21 cellular contexts compared by ENCODE assay signal in the genomic region with DNA sequence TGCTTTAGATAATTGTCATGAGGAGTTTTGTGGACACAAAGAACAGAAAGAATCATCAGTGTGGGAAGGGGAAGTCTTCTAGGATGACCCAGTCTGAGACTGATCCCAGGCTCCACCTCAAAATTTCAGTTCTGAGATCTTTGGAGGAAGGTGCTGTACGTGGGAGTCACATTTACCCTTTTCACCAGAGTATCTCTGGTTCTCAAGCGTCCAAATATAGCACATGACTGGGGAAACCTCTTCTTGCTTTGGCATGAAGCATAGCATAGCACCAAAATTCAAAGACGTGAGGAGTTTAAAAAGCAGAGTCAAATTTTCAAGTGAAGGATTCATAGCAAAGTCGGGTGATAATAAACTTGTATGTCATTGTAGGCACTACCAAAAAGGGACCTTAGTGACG.
A peak's percentile ranks its signal among the peaks of the same experiment; 100 is the strongest.
DNase-seq lines count a peak whose midpoint lies in the region; ATAC-seq, FAIRE-seq and TF ChIP-seq lines count a peak whose summit lies in the region.
"Had no signal": no experiment of that assay in that cellular context is flagged by ENCODE, and none has a peak within 500 bp of the region (broad histone marks: within the 10 kb centered on the region; RNA-seq: fewer than 3 reads in every experiment).

No MANE protein-coding gene starts in this region.

- H3K36me3 ChIP-seq in heart left ventricle (peaks cover 0 to 2% (median 0%) of the 10 kb centered on the region in 9 donors), astrocyte (ENCODE audit: insufficient read depth, low read length) (no peaks in the 10 kb centered on the region), small intestine (ENCODE audit: control insufficient read depth in 2 of 2, insufficient read depth in 2 of 2, low read length in 2 of 2) (no peaks in the 10 kb centered on the region)
- H3K36me3 ChIP-seq: BE2C, HAP-1 had no signal

- no peak overlapping the region for H3K9ac ChIP-seq in astrocyte (ENCODE audit: low read length)
- H3K9ac ChIP-seq: GM23248 had no signal

- no peak overlapping the region for H3K4me3 Mint-ChIP-seq in astrocyte (ENCODE audit: unreplicated experiment)
- H3K4me3 Mint-ChIP-seq: CD4-positive, alpha-beta T cell had no signal

- H3K27me3 Mint-ChIP-seq in astrocyte (ENCODE audit: low read depth, unreplicated experiment): no peaks in the 10 kb centered on the region
- H3K27me3 Mint-ChIP-seq: CD4-positive, alpha-beta T cell had no signal

- intact Hi-C loops in heart left ventricle (cut with DNase I) (no loop called here), cardiac septum (cut with DNase I) (no loop called here), right cardiac atrium (cut with DNase I) (no loop called here)

- no peaks in the 10 kb centered on the region for H4K20me1 ChIP-seq in astrocyte (ENCODE audit: insufficient read depth, low read length)

- no peak overlapping the region for H3K4me2 ChIP-seq in astrocyte (ENCODE audit: low read length)

- ATAC-seq in heart left ventricle: peak; percentile 70 to 88 (median 80)
- ATAC-seq in right cardiac atrium: peak; percentile 49 to 57
- no peak for ATAC-seq in GM21423 (IDR thresholded peaks at IDR 0.05; ENCODE audit: unreplicated experiment)
- ATAC-seq: K562 had no signal

- FAIRE-seq in astrocyte (lab: Jason Lieb, UNC): no peak
- FAIRE-seq in small intestine (lab: Jason Lieb, UNC): no peak
- FAIRE-seq: D721Med, K562 had no signal

- H3K27ac ChIP-seq in heart left ventricle (peak overlapping the region; percentile 2 to 78 (median 52)), astrocyte (ENCODE audit: low read depth, low read length) (no peak overlapping the region), right cardiac atrium (ENCODE audit: low read length) (no peak overlapping the region), small intestine (ENCODE audit: low read depth in 1 of 2, low read length in 1 of 2) (no peak overlapping the region)
- H3K27ac ChIP-seq: GM23248, HL-60 had no signal

- TF ChIP-seq POLR2A in heart left ventricle (IDR thresholded peaks at IDR 0.05): no peak

- peak overlapping the region; percentile 5 for H3K27ac Mint-ChIP-seq in astrocyte (ENCODE audit: unreplicated experiment)
- H3K27ac Mint-ChIP-seq: CD4-positive, alpha-beta T cell had no signal

- DNase-seq in heart left ventricle: no peak
- DNase-seq in cardiac septum (ENCODE audit: low spot score): no peak
- no peak for DNase-seq in astrocyte (ENCODE audit: low read depth)
- DNase-seq in right cardiac atrium: no peak
- DNase-seq in GM10248 (ENCODE audit: extremely low spot score): no peak
- DNase-seq in small intestine: no peak
- DNase-seq: ACHN; BE2C; C1 segment of cervical spinal cord; Caco-2; CD4-positive, alpha-beta T cell; DMS153; DMS79; GDM1; GM23248; IMR-90 had no signal

- H3K36me3 Mint-ChIP-seq in astrocyte (ENCODE audit: low read depth, unreplicated experiment): no peaks in the 10 kb centered on the region

- H3K27me3 ChIP-seq in heart left ventricle (no peaks in the 10 kb centered on the region), astrocyte (ENCODE audit: insufficient read depth, low read length) (no peaks in the 10 kb centered on the region), right cardiac atrium (ENCODE audit: control insufficient read depth, insufficient read depth) (no peaks in the 10 kb centered on the region), small intestine (ENCODE audit: control insufficient read depth in 2 of 2, insufficient read depth in 2 of 2, low read length in 2 of 2) (no peaks in the 10 kb centered on the region)
- H3K27me3 ChIP-seq: BE2C had no signal

- TF ChIP-seq CTCF in heart left ventricle (IDR thresholded peaks at IDR 0.05) (no peak), astrocyte (IDR thresholded peaks at IDR 0.05; ENCODE audit: insufficient read depth, low read depth, low read length) (no peak), GM10248 (IDR thresholded peaks at IDR 0.05; ENCODE audit: control extremely low read depth, extremely low read depth, low read depth, missing control alignments) (no peak)

- H3K4me1 Mint-ChIP-seq in astrocyte (ENCODE audit: low read depth, unreplicated experiment): peaks cover 16% of the 10 kb centered on the region

- CTCF ChIA-PET in GM10248 (lab: Yijun Ruan, JAX): no interaction called here

- no peaks in the 10 kb centered on the region for H3K79me2 ChIP-seq in astrocyte (ENCODE audit: insufficient read depth, low read length)

- H3K9me3 ChIP-seq in heart left ventricle (no peaks in the 10 kb centered on the region), astrocyte (ENCODE audit: insufficient read depth, low read depth, low read length) (no peaks in the 10 kb centered on the region), right cardiac atrium (ENCODE audit: control insufficient read depth, low read length) (no peaks in the 10 kb centered on the region), small intestine (ENCODE audit: control insufficient read depth, low read depth) (no peaks in the 10 kb centered on the region)
- H3K9me3 ChIP-seq: BE2C, Caco-2, HAP-1 had no signal

- no peaks in the 10 kb centered on the region for H3K9me3 Mint-ChIP-seq in astrocyte (ENCODE audit: unreplicated experiment)
- H3K9me3 Mint-ChIP-seq: CD4-positive, alpha-beta T cell had no signal

- no peak overlapping the region for H3K4me3 ChIP-seq in heart left ventricle
- H3K4me3 ChIP-seq in astrocyte (ENCODE audit: insufficient read depth, low read depth, low read length): no peak overlapping the region
- no peak overlapping the region for H3K4me3 ChIP-seq in right cardiac atrium (ENCODE audit: low read length)
- no peak overlapping the region for H3K4me3 ChIP-seq in small intestine (ENCODE audit: low read depth in 1 of 2, low read length in 2 of 2)
- H3K4me3 ChIP-seq: GM23248, HAP-1, K562 had no signal

- WGBS in heart left ventricle, 4 donors: 30 to 46% (median 43%) methylated on average over 5 of the region's 5 CpGs
- WGBS in right cardiac atrium: 45% methylated on average over 5 of the region's 5 CpGs
- 73 to 78% (median 76%) methylated on average over 5 of the region's 5 CpGs for WGBS in small intestine, 3 donors

- H2AFZ ChIP-seq in astrocyte (ENCODE audit: low read depth, low read length): no peak overlapping the region
- H2AFZ ChIP-seq: GM23248 had no signal

- H3K4me1 ChIP-seq in heart left ventricle: peaks cover 0 to 27% (median 2%) of the 10 kb centered on the region in 12 donors
- no peaks in the 10 kb centered on the region for H3K4me1 ChIP-seq in astrocyte (ENCODE audit: insufficient read depth, low read length)
- H3K4me1 ChIP-seq in right cardiac atrium (ENCODE audit: control insufficient read depth, insufficient read depth, low read length): no peaks in the 10 kb centered on the region
- no peaks in the 10 kb centered on the region for H3K4me1 ChIP-seq in small intestine (ENCODE audit: control insufficient read depth in 2 of 2, insufficient read depth in 1 of 2, low read depth in 1 of 2, low read length in 1 of 2)
- H3K4me1 ChIP-seq: BE2C, Caco-2, HAP-1 had no signal

- POLR2A ChIA-PET in GM10248 (lab: Yijun Ruan, JAX): no interaction called here

Comparison
In these comparisons a context has a peak if more than half of its experiments do, and no peak if none do; other contexts are left out.
1. H3K27ac ChIP-seq: peak in heart left ventricle (12 of 12); none in astrocyte (single experiment), right cardiac atrium (single experiment) and small intestine (0 of 2).